ENCODE assay signal across 8 cellular contexts in genomic region chrX:18424482-18425198, GRCh38. TPM values are rescaled to one million over a fixed set of nuclear protein-coding genes. Genes with fewer than 3 reads are reported as not detected.
A peak's percentile ranks its signal among the peaks of the same experiment; 100 is the strongest.
DNase-seq lines count a peak whose midpoint lies in the region; ATAC-seq and TF ChIP-seq lines count a peak whose summit lies in the region.

No MANE protein-coding gene starts in this region.

- no peak overlapping the region for H3K27ac ChIP-seq in endodermal cell (ENCODE audit: low read depth, low read length)
- peak overlapping the region in 1 of 2 donors; percentile 60 for H3K27ac ChIP-seq in thoracic aorta

- H3K4me3 Mint-ChIP-seq in CD14-positive monocyte (peak overlapping the region; percentile 83 to 92), endodermal cell (peak overlapping the region; percentile 73), mesothelial cell of epicardium (peak overlapping the region; percentile 83)

- peak overlapping the region; percentile 90 for H3K4me3 ChIP-seq in endodermal cell (ENCODE audit: low read length)
- peak overlapping the region; percentile 86 for H3K4me3 ChIP-seq in thoracic aorta

- 1% methylated on average over 23 of the region's 28 CpGs; no CpG with 5 or more reads in 1 of the 2 experiments for WGBS in endodermal cell (ENCODE audit: insufficient coverage in 1 of 2, insufficient read length in 1 of 2), 2 experiments

- peak; percentile 22 for ATAC-seq in GM21447 (IDR thresholded peaks at IDR 0.05; ENCODE audit: unreplicated experiment)
- ATAC-seq in thoracic aorta (ENCODE audit: insufficient number of reproducible peaks, low FRiP score, low read depth), result no peak
- no peak for ATAC-seq in GM18861 (IDR thresholded peaks at IDR 0.05; ENCODE audit: unreplicated experiment)

- peaks cover 0 to 24% (median 3%) of the 10 kb centered on the region in 3 donors for H3K27me3 Mint-ChIP-seq in CD14-positive monocyte (ENCODE audit: low read depth in 3 of 3)
- no peaks in the 10 kb centered on the region for H3K27me3 Mint-ChIP-seq in endodermal cell (ENCODE audit: insufficient read depth)
- H3K27me3 Mint-ChIP-seq in mesothelial cell of epicardium (ENCODE audit: low read depth), result no peaks in the 10 kb centered on the region

- H3K9ac ChIP-seq in endodermal cell (ENCODE audit: extremely low read depth, low read length, poor library complexity, severe bottlenecking), result peak overlapping the region; percentile 30

- peak overlapping the region in 3 of 7 donors; percentile 10 to 85 (median 66) for H3K27ac Mint-ChIP-seq in CD14-positive monocyte
- H3K27ac Mint-ChIP-seq in endodermal cell, result no peak overlapping the region
- peak overlapping the region; percentile 85 for H3K27ac Mint-ChIP-seq in mesothelial cell of epicardium

- H3K9me3 ChIP-seq in endodermal cell (ENCODE audit: control insufficient read depth, low read length) (no peaks in the 10 kb centered on the region), thoracic aorta (no peaks in the 10 kb centered on the region)

- H3K27me3 ChIP-seq in endodermal cell (ENCODE audit: control insufficient read depth, insufficient read depth, low read length, poor library complexity, severe bottlenecking) (no peaks in the 10 kb centered on the region), thoracic aorta (replicated peaks; ENCODE audit: insufficient read depth) (no peaks in the 10 kb centered on the region)

- H3K4me1 ChIP-seq in endodermal cell (ENCODE audit: control insufficient read depth, insufficient read depth, low read length), result no peaks in the 10 kb centered on the region
- peaks cover 0 to 4% of the 10 kb centered on the region in 2 donors for H3K4me1 ChIP-seq in thoracic aorta (ENCODE audit: control insufficient read depth in 1 of 2, low read depth in 2 of 2)

- DNase-seq in CD14-positive monocyte (ENCODE audit: low spot score), result no peak
- peak; percentile 44 for DNase-seq in NCI-H146 (lab: John Stamatoyannopoulos, UW)
- DNase-seq in activated CD4-positive, alpha-beta T cell treated with anti-CD3 and anti-CD28 coated beads, Interleukin-2, amount 50 U/mL, for 4 hours, result peak; percentile 1 to 2
- no peak for DNase-seq in endodermal cell
- DNase-seq in mesothelial cell of epicardium (ENCODE audit: low spot score in 2 of 2, unreplicated experiment in 2 of 2), result peak in 1 of 2 experiments; percentile 38
- no peak for DNase-seq in thoracic aorta (ENCODE audit: low spot score)

- H3K36me3 ChIP-seq in endodermal cell (ENCODE audit: control insufficient read depth, insufficient read depth, low read length) (no peaks in the 10 kb centered on the region), thoracic aorta (no peaks in the 10 kb centered on the region)

- TF ChIP-seq CTCF in CD14-positive monocyte (IDR thresholded peaks at IDR 0.05) (no peak), endodermal cell (conservative IDR thresholded peaks at IDR 0.05) (no peak), mesothelial cell of epicardium (IDR thresholded peaks at IDR 0.05; ENCODE audit: unreplicated experiment) (no peak), thoracic aorta (IDR thresholded peaks at IDR 0.05) (no peak)

- H3K36me3 Mint-ChIP-seq in CD14-positive monocyte (peaks cover 0 to 2% of the 10 kb centered on the region in 2 donors), endodermal cell (ENCODE audit: low read depth) (no peaks in the 10 kb centered on the region), mesothelial cell of epicardium (no peaks in the 10 kb centered on the region)

- peaks cover 0 to 14% (median 6%) of the 10 kb centered on the region in 7 donors for H3K9me3 Mint-ChIP-seq in CD14-positive monocyte
- peaks cover 36% of the 10 kb centered on the region for H3K9me3 Mint-ChIP-seq in endodermal cell
- peaks cover 4% of the 10 kb centered on the region for H3K9me3 Mint-ChIP-seq in mesothelial cell of epicardium

- intact Hi-C loops in CD14-positive monocyte (cut with micrococcal nuclease), result loop anchor here in 1 of 2 donors (5.0 kb wide), 1 partner anchor 918 kb away; the partner anchor contains the start of gene PDHA1

- peaks cover 20% of the 10 kb centered on the region for H3K4me1 Mint-ChIP-seq in CD14-positive monocyte
- peaks cover 2% of the 10 kb centered on the region for H3K4me1 Mint-ChIP-seq in endodermal cell
- peaks cover 10% of the 10 kb centered on the region for H3K4me1 Mint-ChIP-seq in mesothelial cell of epicardium

RNA-seq across cellular contexts. Expression of gene CDKL5, which starts 0.8 kb away (rescaled TPM):
- polyA plus RNA-seq in CD14-positive monocyte, result 1 to 10 TPM in 1 of 2 donors, under 1 TPM in 1; 0.54 to 3.6 TPM
- total RNA-seq in endodermal cell (10 to 100 TPM; 18.2 to 19.3 TPM), mesothelial cell of epicardium (14.3 to 16.3 TPM (median 16.3 TPM) in 3 replicates), thoracic aorta (10 to 100 TPM; 13.5 to 17.2 TPM)
- 5.0 TPM for polyA plus RNA-seq in endodermal cell (2013, experiment 1 of 2)
- 5.3 TPM for polyA plus RNA-seq in endodermal cell (2013, experiment 2 of 2)

Comparison
In these comparisons a context has a peak if more than half of its experiments do, and no peak if none do; other contexts are left out.
1. DNase-seq: peak in NCI-H146 (single experiment) and activated CD4-positive, alpha-beta T cell treated with anti-CD3 and anti-CD28 coated beads, Interleukin-2, amount 50 U/mL, for 4 hours (2 of 2); none in CD14-positive monocyte (single experiment), endodermal cell (single experiment) and thoracic aorta (single experiment).
2. Peak in every context shown above with its lines, with median percentiles within 50 percentile points of each other: H3K4me3 Mint-ChIP-seq.